Comparison of ENCODE assay signal across 10 cellular contexts in genomic region chr10:114384181-114384580, GRCh38.
"Had no signal": no experiment of that assay in that cellular context is flagged by ENCODE, and none has a peak within 500 bp of the region (broad histone marks: within the 10 kb centered on the region; RNA-seq: fewer than 3 reads in every experiment).

No MANE protein-coding gene starts in this region.

- H3K9me3 ChIP-seq: breast epithelium, lower lobe of right lung, SJSA1 had no signal

- H3K27me3 ChIP-seq: breast epithelium, SJSA1 had no signal

- H3K4me1 ChIP-seq: breast epithelium, lower lobe of right lung had no signal

- H3K27ac ChIP-seq: lower lobe of right lung, SJSA1, VCaP had no signal

- DNase-seq: activated CD4-positive, alpha-beta memory T cell treated with anti-CD3 and anti-CD28 coated beads, Interleukin-2, amount 10 ng/mL, durations not matched to agents 7 days and 5 days; activated gamma-delta T cell; activated T-cell treated with anti-CD3 and anti-CD28 coated beads, Interleukin-2, amount 50 U/mL, for 48 hours; lower lobe of right lung; naive thymus-derived CD8-positive, alpha-beta T cell had no signal

- H3K4me2 ChIP-seq: smooth muscle cell had no signal

- ATAC-seq: naive thymus-derived CD8-positive, alpha-beta T cell; stimulated activated memory B cell treated with anti-CD40 and anti-IgM and Interleukin-4, amounts not matched to agents 10 μg/mL and 1 μg/mL and 100 μg/mL, for 72 hours had no signal

- H3K4me3 ChIP-seq: breast epithelium, lower lobe of right lung, SJSA1, smooth muscle cell had no signal

- H3K36me3 ChIP-seq: breast epithelium, lower lobe of right lung, SJSA1 had no signal
